In genomic region chr11:614583-615452, GRCh38 we compare ENCODE assay signal across 8 cellular contexts.
DNase-seq lines count a peak whose midpoint lies in the region; ATAC-seq lines count a peak whose summit lies in the region.

No MANE protein-coding gene starts in this region.

- peaks cover 15 to 41% of the 10 kb centered on the region in 2 donors for H3K4me1 Mint-ChIP-seq in stimulated activated naive B cell treated with anti-CD40 and anti-IgM and Interleukin-4, amounts not matched to agents 10 μg/mL and 1 μg/mL and 100 μg/mL, for 72 hours

- peak overlapping the region; percentile 100 for H3K4me2 ChIP-seq in BLaER1

- no peak for DNase-seq in adipocyte (ENCODE audit: low read depth)
- no peak for DNase-seq in stimulated activated naive B cell treated with anti-CD40 and anti-IgM and Interleukin-4, amounts not matched to agents 10 μg/mL and 1 μg/mL and 100 μg/mL, for 72 hours
- DNase-seq in NCI-H187 (lab: John Stamatoyannopoulos, UW), result no peak
- DNase-seq in activated CD4-positive, CD25-positive, alpha-beta regulatory T cell (lab: John Stamatoyannopoulos, UW), result no peak

- peak overlapping the region; percentile 75 for H3K4me3 ChIP-seq in BLaER1
- H3K4me3 ChIP-seq in adipocyte (ENCODE audit: low read length), result peak overlapping the region; percentile 87
- H3K4me3 ChIP-seq in iPS-18a (ENCODE audit: low read length), result peak overlapping the region; percentile 72

- H3K9ac ChIP-seq in BLaER1, result peak overlapping the region; percentile 82
- peak overlapping the region; percentile 89 for H3K9ac ChIP-seq in adipocyte (ENCODE audit: low read length)
- H3K9ac ChIP-seq in iPS-18a (ENCODE audit: low read length), result peak overlapping the region; percentile 68

- H4K20me1 ChIP-seq in BLaER1, result peaks cover 57% of the 10 kb centered on the region

- H3K9me3 ChIP-seq in BLaER1, result no peaks in the 10 kb centered on the region
- H3K9me3 ChIP-seq in adipocyte (ENCODE audit: control insufficient read depth, low read length), result no peaks in the 10 kb centered on the region
- H3K9me3 ChIP-seq in iPS-18a (ENCODE audit: control insufficient read depth, low read depth, low read length), result no peaks in the 10 kb centered on the region

- no peaks in the 10 kb centered on the region for H3K9me3 Mint-ChIP-seq in stimulated activated naive B cell treated with anti-CD40 and anti-IgM and Interleukin-4, amounts not matched to agents 10 μg/mL and 1 μg/mL and 100 μg/mL, for 72 hours

- H3K36me3 ChIP-seq in BLaER1 (peaks cover 66% of the 10 kb centered on the region), adipocyte (ENCODE audit: control insufficient read depth, insufficient read depth, low read length, severe bottlenecking) (peaks cover 36% of the 10 kb centered on the region), iPS-18a (ENCODE audit: control insufficient read depth, low read depth, low read length) (peaks cover 21% of the 10 kb centered on the region)

- peaks cover 22 to 28% of the 10 kb centered on the region in 2 donors for H3K36me3 Mint-ChIP-seq in stimulated activated naive B cell treated with anti-CD40 and anti-IgM and Interleukin-4, amounts not matched to agents 10 μg/mL and 1 μg/mL and 100 μg/mL, for 72 hours

- H3K4me3 Mint-ChIP-seq in stimulated activated naive B cell treated with anti-CD40 and anti-IgM and Interleukin-4, amounts not matched to agents 10 μg/mL and 1 μg/mL and 100 μg/mL, for 72 hours, result peak overlapping the region; percentile 93 to 94

- ATAC-seq in HG03025 (IDR thresholded peaks at IDR 0.05; ENCODE audit: low FRiP score, unreplicated experiment), result peak; percentile 4
- ATAC-seq in stimulated activated naive B cell treated with anti-CD40 and anti-IgM and Interleukin-4, amounts not matched to agents 10 μg/mL and 1 μg/mL and 100 μg/mL, for 72 hours (replicated peaks), result peak in 1 of 2 donors; percentile 0
- no peak for ATAC-seq in HG02870 (IDR thresholded peaks at IDR 0.05; ENCODE audit: unreplicated experiment)

- H3K27ac Mint-ChIP-seq in stimulated activated naive B cell treated with anti-CD40 and anti-IgM and Interleukin-4, amounts not matched to agents 10 μg/mL and 1 μg/mL and 100 μg/mL, for 72 hours, result peak overlapping the region; percentile 98

- H3K27ac ChIP-seq in BLaER1 (peak overlapping the region; percentile 85), iPS-18a (ENCODE audit: low read length) (no peak overlapping the region)

- H3K27me3 ChIP-seq in BLaER1, result no peaks in the 10 kb centered on the region
- no peaks in the 10 kb centered on the region for H3K27me3 ChIP-seq in adipocyte (replicated peaks; ENCODE audit: control insufficient read depth, insufficient read depth, low read length)
- H3K27me3 ChIP-seq in iPS-18a (ENCODE audit: control insufficient read depth, insufficient read depth, low read length), result no peaks in the 10 kb centered on the region

- H3K4me1 ChIP-seq in BLaER1 (peaks cover 47% of the 10 kb centered on the region), adipocyte (ENCODE audit: control insufficient read depth, insufficient read depth, low read length) (peaks cover 11% of the 10 kb centered on the region), iPS-18a (ENCODE audit: control insufficient read depth, low read depth, low read length) (no peaks in the 10 kb centered on the region)

- H3K27me3 Mint-ChIP-seq in stimulated activated naive B cell treated with anti-CD40 and anti-IgM and Interleukin-4, amounts not matched to agents 10 μg/mL and 1 μg/mL and 100 μg/mL, for 72 hours, result no peaks in the 10 kb centered on the region
